ENCODE assay signal across 37 cellular contexts in the genomic region with DNA sequence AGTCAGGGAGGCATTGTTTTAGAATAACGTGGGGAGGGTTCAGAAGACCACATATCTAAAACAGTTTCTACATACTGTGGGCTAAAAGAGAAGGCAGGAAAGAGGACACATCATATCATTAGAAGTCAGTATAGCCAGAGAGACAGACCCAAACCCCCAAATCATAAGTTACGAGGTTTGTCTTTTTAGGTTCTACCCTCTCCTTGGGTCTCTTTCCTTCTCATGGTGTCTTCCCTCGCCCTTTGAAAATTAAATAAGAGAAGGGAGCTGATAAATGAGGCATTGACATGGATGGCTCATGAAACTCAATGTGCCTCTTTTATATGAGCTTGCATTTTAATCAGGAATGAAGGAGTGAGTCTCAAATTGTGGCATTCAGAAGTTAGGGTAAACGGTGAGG. TPM values are rescaled to one million over a fixed set of nuclear protein-coding genes. Genes with fewer than 3 reads are reported as not detected.
A peak's percentile ranks its signal among the peaks of the same experiment; 100 is the strongest.
DNase-seq lines count a peak whose midpoint lies in the region; ATAC-seq and TF ChIP-seq lines count a peak whose summit lies in the region.
"Had no signal": no experiment of that assay in that cellular context is flagged by ENCODE, and none has a peak within 500 bp of the region (broad histone marks: within the 10 kb centered on the region; RNA-seq: fewer than 3 reads in every experiment).

No MANE protein-coding gene starts in this region.

- DNase-seq in PC-3 (no peak), colonic mucosa (no peak), type B pancreatic cell (ENCODE audit: extremely low spot score, unreplicated experiment) (no peak), right lobe of liver (no peak), DMS 273 treated with DMSO at 0.1 percent for 48 hours (lab: John Stamatoyannopoulos, UW) (no peak)
- DNase-seq in central memory CD4-positive, alpha-beta T cell = no peak
- DNase-seq: activated B cell treated with CpG ODN at 0.5 μM for 24 hours; activated CD4-positive, alpha-beta T cell treated with anti-CD3 and anti-CD28 coated beads, Interleukin-2, amount 10 ng/mL, durations not matched to agents 7 days and 5 days; activated effector memory CD4-positive, alpha-beta T cell treated with anti-CD3 and anti-CD28 coated beads, Interleukin-2, amount 50 U/mL, for 16 hours; activated T-cell treated with anti-CD3 and anti-CD28 coated beads, Interleukin-2, amount 50 U/mL, for 24 hours; DMS53; effector CD8-positive, alpha-beta T cell; heart right ventricle; midbrain; natural killer cell; NCI-H1048; NCI-H1694 treated with DMSO at 0.1 percent for 48 hours; NCI-H446 treated with DMSO at 0.1 percent for 48 hours; nucleus accumbens; stimulated activated CD4-positive, alpha-beta T cell treated with anti-CD3 and anti-CD28 coated beads, Interleukin-15, amount 100 ng/mL, for 24 hours; stimulated activated naive CD4-positive, alpha-beta T cell treated with Interleukin-2 at 50 U/mL for 16 hours; uterus had no signal

- peaks cover 5% of the 10 kb centered on the region for H3F3A ChIP-seq in PC-3 (ENCODE audit: low read length, unreplicated experiment)

- ATAC-seq in PC-3 (no peak), right lobe of liver (no peak)
- ATAC-seq: HCT116, heart right ventricle, HepG2, natural killer cell, Right ventricle myocardium inferior, SK-N-SH treated with all-trans-retinoic acid at 6 μM for 48 hours had no signal

- no peaks in the 10 kb centered on the region for H3K79me2 ChIP-seq in PC-3 (ENCODE audit: low read length)

- POLR2A ChIA-PET in PC-3 (lab: Charles Lee; ENCODE audit: unreplicated experiment) = no interaction called here

- TF ChIP-seq POLR2A in right lobe of liver (IDR thresholded peaks at IDR 0.05) = no peak

- peak overlapping the region; percentile 35 for H3K4me3 Mint-ChIP-seq in type B pancreatic cell
- H3K4me3 Mint-ChIP-seq: activated B cell treated with CpG ODN at 0.5 μM for 24 hours; activated CD4-positive, alpha-beta T cell treated with anti-CD3 and anti-CD28 coated beads, Interleukin-2, amount 10 ng/mL, durations not matched to agents 7 days and 5 days; activated naive CD8-positive, alpha-beta T cell; activated T-cell treated with anti-CD3 and anti-CD28 coated beads, Interleukin-2, amount 50 U/mL, for 24 hours; natural killer cell; T-helper 1 cell treated with Interleukin-12 subunit alpha and Interleukin-12 subunit beta and Interleukin-4 antibody, amounts not matched to agents 30 μg/mL and 1 μg/mL, for 36 hours had no signal

- H3K4me1 ChIP-seq in PC-3 (ENCODE audit: insufficient read depth, low read length) (peaks cover 41% of the 10 kb centered on the region), colonic mucosa (no peaks in the 10 kb centered on the region), mucosa of rectum (ENCODE audit: control insufficient read depth in 2 of 2, insufficient read depth in 2 of 2, low read length in 2 of 2) (peaks cover 0 to 9% of the 10 kb centered on the region in 2 donors), right lobe of liver (no peaks in the 10 kb centered on the region)
- H3K4me1 ChIP-seq: heart right ventricle, uterus had no signal

- intact Hi-C loops in PC-3 (cut with micrococcal nuclease) (loop anchor here (1.0 to 2.0 kb wide), 3 partner anchors 8 to 64 kb away; a partner anchor contains a TSS), colonic mucosa (cut with DNase I) (no loop called here), right lobe of liver (cut with DNase I) (no loop called here)

- peak overlapping the region; percentile 43 for H2AFZ ChIP-seq in PC-3 (ENCODE audit: low read length)

- peak overlapping the region; percentile 92 for H3K27ac ChIP-seq in PC-3 (ENCODE audit: low read length)
- peak overlapping the region; percentile 4 for H3K27ac ChIP-seq in colonic mucosa
- H3K27ac ChIP-seq in mucosa of rectum (ENCODE audit: low read depth in 2 of 2, low read length in 2 of 2) = peak overlapping the region; percentile 38 to 72
- H3K27ac ChIP-seq in right lobe of liver = no peak overlapping the region
- H3K27ac ChIP-seq: BLaER1 treated with 17β-estradiol and CSF1 and Interleukin-3, amounts not matched to agents 10 nM and 100 nM; heart right ventricle; uterus had no signal

- no peaks in the 10 kb centered on the region for H3K36me3 Mint-ChIP-seq in type B pancreatic cell
- H3K36me3 Mint-ChIP-seq: activated naive CD8-positive, alpha-beta T cell; natural killer cell had no signal

- peak overlapping the region; percentile 69 for H3K4me2 ChIP-seq in PC-3 (ENCODE audit: low read length)

- CTCF ChIA-PET in PC-3 (lab: Charles Lee) = interaction anchor here (0.6 to 1.1 kb wide), 2 partner anchors 15 to 64 kb away, joined by 4 to 8 read pairs; a partner anchor contains a TSS

- no peaks in the 10 kb centered on the region for H3K9me3 ChIP-seq in PC-3 (ENCODE audit: low read length)
- no peaks in the 10 kb centered on the region for H3K9me3 ChIP-seq in colonic mucosa
- no peaks in the 10 kb centered on the region for H3K9me3 ChIP-seq in mucosa of rectum (ENCODE audit: control insufficient read depth in 2 of 2, low read length in 2 of 2)
- no peaks in the 10 kb centered on the region for H3K9me3 ChIP-seq in right lobe of liver
- H3K9me3 ChIP-seq: BLaER1 treated with 17β-estradiol and CSF1 and Interleukin-3, amounts not matched to agents 10 nM and 100 nM; heart right ventricle; uterus had no signal

- H3K36me3 ChIP-seq in PC-3 (ENCODE audit: low read depth, low read length) (no peaks in the 10 kb centered on the region), colonic mucosa (no peaks in the 10 kb centered on the region), mucosa of rectum (ENCODE audit: control insufficient read depth in 2 of 2, insufficient read depth in 2 of 2, low read length in 2 of 2) (no peaks in the 10 kb centered on the region), right lobe of liver (no peaks in the 10 kb centered on the region)
- H3K36me3 ChIP-seq: BLaER1 treated with 17β-estradiol and CSF1 and Interleukin-3, amounts not matched to agents 10 nM and 100 nM; heart right ventricle; uterus had no signal

- H3K4me3 ChIP-seq in PC-3 (ENCODE audit: low read length) = peak overlapping the region; percentile 26
- H3K4me3 ChIP-seq in colonic mucosa = no peak overlapping the region
- H3K4me3 ChIP-seq in mucosa of rectum (ENCODE audit: low read length in 2 of 2) = no peak overlapping the region
- no peak overlapping the region for H3K4me3 ChIP-seq in right lobe of liver
- H3K4me3 ChIP-seq: BLaER1 treated with 17β-estradiol and CSF1 and Interleukin-3, amounts not matched to agents 10 nM and 100 nM; heart right ventricle; uterus had no signal

- peak overlapping the region; percentile 87 for H3K27ac Mint-ChIP-seq in type B pancreatic cell
- H3K27ac Mint-ChIP-seq: activated B cell treated with CpG ODN at 0.5 μM for 24 hours; activated CD4-positive, alpha-beta T cell treated with anti-CD3 and anti-CD28 coated beads, Interleukin-2, amount 10 ng/mL, durations not matched to agents 7 days and 5 days; activated naive CD8-positive, alpha-beta T cell; activated T-cell treated with anti-CD3 and anti-CD28 coated beads, Interleukin-2, amount 50 U/mL, for 24 hours; natural killer cell; T-helper 1 cell treated with Interleukin-12 subunit alpha and Interleukin-12 subunit beta and Interleukin-4 antibody, amounts not matched to agents 30 μg/mL and 1 μg/mL, for 36 hours had no signal

- H3K9ac ChIP-seq in PC-3 (ENCODE audit: low read length) = peak overlapping the region; percentile 78
- no peak overlapping the region for H3K9ac ChIP-seq in colonic mucosa (ENCODE audit: low read depth in 2 of 2, low read length in 2 of 2)
- H3K9ac ChIP-seq in mucosa of rectum (ENCODE audit: low read depth in 1 of 2, low read length in 2 of 2) = peak overlapping the region in 1 of 2 donors; percentile 1
- H3K9ac ChIP-seq: BLaER1 treated with 17β-estradiol and CSF1 and Interleukin-3, amounts not matched to agents 10 nM and 100 nM had no signal

- peaks cover 6% of the 10 kb centered on the region for H3K9me3 Mint-ChIP-seq in type B pancreatic cell
- H3K9me3 Mint-ChIP-seq: activated B cell treated with CpG ODN at 0.5 μM for 24 hours; activated CD4-positive, alpha-beta T cell treated with anti-CD3 and anti-CD28 coated beads, Interleukin-2, amount 10 ng/mL, durations not matched to agents 7 days and 5 days; activated T-cell treated with anti-CD3 and anti-CD28 coated beads, Interleukin-2, amount 50 U/mL, for 24 hours; natural killer cell; T-helper 1 cell treated with Interleukin-12 subunit alpha and Interleukin-12 subunit beta and Interleukin-4 antibody, amounts not matched to agents 30 μg/mL and 1 μg/mL, for 36 hours had no signal

- no peaks in the 10 kb centered on the region for H3K9me2 ChIP-seq in PC-3 (replicated peaks; ENCODE audit: low read length)

- peaks cover 21% of the 10 kb centered on the region for H3K27me3 Mint-ChIP-seq in type B pancreatic cell

- peaks cover 7% of the 10 kb centered on the region for H3K4me1 Mint-ChIP-seq in type B pancreatic cell (ENCODE audit: unreplicated experiment)
- H3K4me1 Mint-ChIP-seq: activated B cell treated with CpG ODN at 0.5 μM for 24 hours; activated CD4-positive, alpha-beta T cell treated with anti-CD3 and anti-CD28 coated beads, Interleukin-2, amount 10 ng/mL, durations not matched to agents 7 days and 5 days; natural killer cell had no signal

- no peak for TF ChIP-seq CTCF in PC-3 (conservative IDR thresholded peaks at IDR 0.05; ENCODE audit: low read depth, low read length)
- TF ChIP-seq CTCF in colonic mucosa (IDR thresholded peaks at IDR 0.05) = no peak
- TF ChIP-seq CTCF in type B pancreatic cell (conservative IDR thresholded peaks at IDR 0.05) = no peak
- no peak for TF ChIP-seq CTCF in right lobe of liver (IDR thresholded peaks at IDR 0.05)

- BruUV-seq in PC-3 (replicated peaks; lab: Mats Ljungman, UMichigan) = TSS peak; percentile 60

- H4K20me1 ChIP-seq in PC-3 (ENCODE audit: low read length) = no peaks in the 10 kb centered on the region
- H4K20me1 ChIP-seq: BLaER1 treated with 17β-estradiol and CSF1 and Interleukin-3, amounts not matched to agents 10 nM and 100 nM had no signal

- H3K27me3 ChIP-seq in PC-3 (ENCODE audit: low read length) (no peaks in the 10 kb centered on the region), colonic mucosa (no peaks in the 10 kb centered on the region), mucosa of rectum (ENCODE audit: control insufficient read depth in 2 of 2, insufficient read depth in 2 of 2, low read length in 2 of 2) (no peaks in the 10 kb centered on the region), right lobe of liver (no peaks in the 10 kb centered on the region)
- H3K27me3 ChIP-seq: BLaER1 treated with 17β-estradiol and CSF1 and Interleukin-3, amounts not matched to agents 10 nM and 100 nM; uterus had no signal

- WGBS in right lobe of liver (ENCODE audit: insufficient coverage, low coverage, low lambda C conversion rate, missing lambda C conversion rate) = 36% methylated on average over 4 of the region's 4 CpGs

RNA-seq across cellular contexts. Expression of a gene that starts 3.4 kb away (rescaled TPM):
- total RNA-seq in PC-3 (2014; rRNA removed) = 0.04 TPM in 1 of 2 replicates, not detected in the other
- not detected for total RNA-seq in colonic mucosa
- total RNA-seq in type B pancreatic cell (ENCODE audit: low replicate concordance) = 49.2 and 105 TPM in 2 replicates
- total RNA-seq in right lobe of liver = under 1 TPM in 1 of 6 experiments, not detected in 5; 0.20 TPM
- total RNA-seq: activated B cell treated with CpG ODN at 0.5 μM for 24 hours; activated CD4-positive, alpha-beta T cell treated with anti-CD3 and anti-CD28 coated beads, Interleukin-2, amount 10 ng/mL, durations not matched to agents 7 days and 5 days; G401; HepG2; LHCN-M2; natural killer cell; pulmonary artery endothelial cell had no signal

RNA-seq across cellular contexts. Expression of a gene that starts 30.8 kb away (rescaled TPM):
- total RNA-seq in PC-3 (2014; rRNA removed) (0.33 TPM in 1 of 2 replicates, not detected in the other), colonic mucosa (not detected), type B pancreatic cell (ENCODE audit: low replicate concordance) (not detected in 2 replicates), right lobe of liver (not detected)
- total RNA-seq: activated B cell treated with CpG ODN at 0.5 μM for 24 hours; activated CD4-positive, alpha-beta T cell treated with anti-CD3 and anti-CD28 coated beads, Interleukin-2, amount 10 ng/mL, durations not matched to agents 7 days and 5 days; fibroblast of villous mesenchyme; G401; heart right ventricle; HepG2; kidney epithelial cell; LHCN-M2; liver; natural killer cell; pulmonary artery endothelial cell; Right ventricle myocardium inferior; temporal lobe; uterus had no signal

Comparison
In these comparisons a context has a peak if more than half of its experiments do, and no peak if none do; other contexts are left out.
1. H3K27ac ChIP-seq: peak in PC-3 (single experiment), colonic mucosa (single experiment) and mucosa of rectum (2 of 2); none in right lobe of liver (0 of 3).
2. RNA of a gene that starts 3.4 kb away (total RNA-seq): 49.2 to 105 TPM in type B pancreatic cell; not detected in colonic mucosa, 0.04 TPM in PC-3 and 0.20 TPM in right lobe of liver; every median in the first group is over 10 times any median in the second.